7 cellular contexts compared by ENCODE assay signal in the genomic region with DNA sequence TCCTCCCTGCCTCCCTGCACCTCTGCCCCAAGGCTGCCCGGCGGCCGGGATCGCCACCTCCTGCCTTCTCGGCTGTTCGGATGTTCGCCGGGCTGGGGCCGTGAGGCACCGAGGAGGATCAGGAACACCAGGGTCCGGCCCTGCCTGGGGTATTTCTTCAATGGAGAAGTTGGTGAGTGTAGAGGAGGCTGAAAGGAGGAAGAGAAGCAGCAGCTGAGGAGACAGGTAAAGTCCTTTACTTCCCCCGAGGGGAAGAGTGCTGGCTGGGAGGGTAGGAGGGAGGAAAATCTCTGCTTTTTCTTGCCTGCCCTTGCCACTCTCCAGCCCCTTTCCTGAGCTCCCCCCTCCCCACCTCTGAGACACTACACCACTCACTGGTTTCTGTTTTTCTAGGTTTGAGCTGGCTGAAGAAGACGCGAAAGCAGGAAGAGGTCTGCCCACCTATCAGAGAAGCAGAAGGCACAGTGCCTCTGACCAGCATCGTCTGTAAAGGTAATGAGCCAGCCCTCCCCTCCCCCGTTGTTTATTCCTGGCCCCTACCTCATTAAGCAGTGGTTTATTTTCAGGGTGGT. TPM values are rescaled to one million over a fixed set of nuclear protein-coding genes. Genes with fewer than 3 reads are reported as not detected.
A peak's percentile ranks its signal among the peaks of the same experiment; 100 is the strongest.
DNase-seq lines count a peak whose midpoint lies in the region; ATAC-seq and TF ChIP-seq lines count a peak whose summit lies in the region.

No MANE protein-coding gene starts in this region.

- peaks cover 28% of the 10 kb centered on the region for H3K4me1 ChIP-seq in neuron (ENCODE audit: insufficient read depth, low read length)

- H3K4me3 ChIP-seq in GM12875 (ENCODE audit: low read depth, low read length) (peak overlapping the region; percentile 88), WI38 (ENCODE audit: low read depth, low read length) (peak overlapping the region; percentile 98), epithelial cell of proximal tubule (ENCODE audit: low read depth, low read length) (peak overlapping the region; percentile 90), neuron (ENCODE audit: low read length) (peak overlapping the region; percentile 99)

- H3K27me3 ChIP-seq in neuron (ENCODE audit: insufficient read depth, low read length): no peaks in the 10 kb centered on the region

- TF ChIP-seq CTCF in GM12875 (IDR thresholded peaks at IDR 0.05; ENCODE audit: borderline replicate concordance, insufficient read depth, low read depth, low read length) (no peak), WI38 (IDR thresholded peaks at IDR 0.05; ENCODE audit: low read depth, low read length) (no peak), epithelial cell of proximal tubule (conservative IDR thresholded peaks at IDR 0.05; ENCODE audit: low read depth, low read length) (no peak)

- DNase-seq in HT1080 (ENCODE audit: low read depth): peak; percentile 5
- DNase-seq in epithelial cell of proximal tubule (ENCODE audit: low read depth): no peak
- no peak for DNase-seq in GOT3 (lab: John Stamatoyannopoulos, UW)

- peak overlapping the region; percentile 72 for H2AFZ ChIP-seq in neuron (ENCODE audit: low read depth, low read length)

- no peaks in the 10 kb centered on the region for H3K9me3 ChIP-seq in neuron (ENCODE audit: low read length)

- ATAC-seq in GM21526 (IDR thresholded peaks at IDR 0.05; ENCODE audit: low FRiP score, unreplicated experiment): peak; percentile 49

- H3K36me3 ChIP-seq in neuron (ENCODE audit: insufficient read depth, low read length): peaks cover 12% of the 10 kb centered on the region

RNA-seq across cellular contexts. Expression of gene ASB7, which starts 0.5 kb away (rescaled TPM):
- 7.5 and 9.7 TPM in 2 replicates for total RNA-seq in HT1080 (2014; rRNA removed; shearing (Covaris generic))
- 6.9 and 9.8 TPM in 2 replicates for polyA plus RNA-seq in HT1080 (2015; cell fraction: cytosol; rRNA removed)
- 8.9 and 9.1 TPM in 2 replicates for polyA plus RNA-seq in HT1080 (2015; cell fraction: nucleus; rRNA removed)
- 7.9 and 9.5 TPM in 2 replicates for total RNA-seq in epithelial cell of proximal tubule

RNA-seq across cellular contexts. Expression of gene LINS1, which starts 0.9 kb away (rescaled TPM):
- total RNA-seq in HT1080 (2014; rRNA removed; shearing (Covaris generic)): 6.7 and 7.3 TPM in 2 replicates
- polyA plus RNA-seq in HT1080 (2015; cell fraction: cytosol; rRNA removed): 7.4 and 9.7 TPM in 2 replicates
- 35.6 and 36.1 TPM in 2 replicates for polyA plus RNA-seq in HT1080 (2015; cell fraction: nucleus; rRNA removed)
- 4.6 and 10.3 TPM in 2 replicates for total RNA-seq in epithelial cell of proximal tubule
